ENCODE assay signal across 16 cellular contexts in the genomic region with DNA sequence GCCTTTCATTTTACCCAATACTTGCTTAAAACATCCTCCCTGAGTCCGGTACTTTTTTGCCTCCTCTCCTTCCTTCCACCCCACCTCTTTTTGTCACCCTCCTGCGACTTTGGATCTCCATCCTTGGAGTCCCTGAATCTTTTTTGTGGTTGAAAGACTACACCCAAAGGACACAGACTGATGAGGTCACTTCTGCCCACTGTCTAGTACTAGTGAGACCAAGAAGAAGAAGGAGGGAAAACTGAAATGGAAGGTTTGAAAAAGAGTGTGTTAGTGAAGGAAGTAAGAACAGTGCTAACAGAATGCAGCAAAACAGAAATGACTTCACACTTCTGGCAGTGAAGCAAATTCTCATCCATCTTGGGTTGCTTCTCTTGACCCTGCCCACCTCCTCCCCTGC. TPM values are rescaled to one million over a fixed set of nuclear protein-coding genes. Genes with fewer than 3 reads are reported as not detected.
A peak's percentile ranks its signal among the peaks of the same experiment; 100 is the strongest.
DNase-seq lines count a peak whose midpoint lies in the region; ATAC-seq and TF ChIP-seq lines count a peak whose summit lies in the region.
"Had no signal": no experiment of that assay in that cellular context is flagged by ENCODE, and none has a peak within 500 bp of the region (broad histone marks: within the 10 kb centered on the region; RNA-seq: fewer than 3 reads in every experiment).

No MANE protein-coding gene starts in this region.

- DNase-seq in Right ventricle myocardium inferior (ENCODE audit: missing footprints) (no peak), cardiac septum (ENCODE audit: low spot score) (no peak), colonic mucosa (no peak), neural crest cell (ENCODE audit: low read depth, low spot score) (no peak), NCI-H82 treated with DMSO at 0.1 percent for 48 hours (lab: John Stamatoyannopoulos, UW; ENCODE audit: unreplicated experiment) (no peak)
- DNase-seq: activated naive CD4-positive, alpha-beta T cell treated with anti-CD3 and anti-CD28 coated beads, Interleukin-2, amount 50 U/mL, for 16 hours; DMS 273 treated with DMSO at 0.1 percent for 48 hours; HCEC 1CT; heart right ventricle; NCI-H2171 treated with DMSO at 0.1 percent for 48 hours had no signal

- H3K9ac ChIP-seq in colonic mucosa (ENCODE audit: low read depth in 2 of 2, low read length in 2 of 2) = peak overlapping the region; percentile 36 to 45

- TF ChIP-seq CTCF in colonic mucosa (IDR thresholded peaks at IDR 0.05) (no peak), neural crest cell (conservative IDR thresholded peaks at IDR 0.05) (no peak)

- no peaks in the 10 kb centered on the region for H3K27me3 ChIP-seq in colonic mucosa
- H3K27me3 ChIP-seq: heart right ventricle had no signal

- H3K36me3 Mint-ChIP-seq in neural crest cell (ENCODE audit: low read depth) = peaks cover 5% of the 10 kb centered on the region

- 85% methylated on average over 2 of the region's 2 CpGs for WGBS in urinary bladder

- peak overlapping the region; percentile 56 for H3K4me3 Mint-ChIP-seq in neural crest cell
- H3K4me3 Mint-ChIP-seq: central memory CD8-positive, alpha-beta T cell had no signal

- peak overlapping the region; percentile 71 for H3K27ac ChIP-seq in colonic mucosa
- peak overlapping the region; percentile 16 for H3K27ac ChIP-seq in urinary bladder (ENCODE audit: low read depth)
- H3K27ac ChIP-seq: VCaP had no signal

- peaks cover 51% of the 10 kb centered on the region for H3K4me1 Mint-ChIP-seq in neural crest cell
- H3K4me1 Mint-ChIP-seq: central memory CD8-positive, alpha-beta T cell had no signal

- no peaks in the 10 kb centered on the region for H3K36me3 ChIP-seq in colonic mucosa
- H3K36me3 ChIP-seq in urinary bladder (ENCODE audit: insufficient read depth) = no peaks in the 10 kb centered on the region

- no peaks in the 10 kb centered on the region for H3K9me3 Mint-ChIP-seq in neural crest cell
- H3K9me3 Mint-ChIP-seq: central memory CD8-positive, alpha-beta T cell had no signal

- no peaks in the 10 kb centered on the region for H3K9me3 ChIP-seq in colonic mucosa
- H3K9me3 ChIP-seq: heart right ventricle had no signal

- H3K4me1 ChIP-seq in colonic mucosa (peaks cover 11% of the 10 kb centered on the region), urinary bladder (ENCODE audit: insufficient read depth) (no peaks in the 10 kb centered on the region)

- no peak overlapping the region for H3K4me3 ChIP-seq in colonic mucosa
- H3K4me3 ChIP-seq in urinary bladder (ENCODE audit: low read depth, low read length) = no peak overlapping the region
- H3K4me3 ChIP-seq: heart right ventricle, smooth muscle cell had no signal

- intact Hi-C loops in Right ventricle myocardium inferior (cut with DNase I) (no loop called here), cardiac septum (cut with DNase I) (no loop called here), colonic mucosa (cut with DNase I) (no loop called here)

- ATAC-seq in Right ventricle myocardium inferior (peak; percentile 4), HG02759 (IDR thresholded peaks at IDR 0.05; ENCODE audit: unreplicated experiment) (no peak), GM18520 (IDR thresholded peaks at IDR 0.05; ENCODE audit: unreplicated experiment) (no peak)

- no peaks in the 10 kb centered on the region for H3K27me3 Mint-ChIP-seq in neural crest cell (ENCODE audit: low read depth)

- H3K27ac Mint-ChIP-seq in neural crest cell (ENCODE audit: unreplicated experiment) = peak overlapping the region; percentile 66

RNA-seq across cellular contexts. Expression of a gene that starts 6.6 kb away (rescaled TPM):
- 2.0 TPM for total RNA-seq in Right ventricle myocardium inferior
- total RNA-seq in cardiac septum = 3.2 TPM
- 100 to 1,000 TPM in 1 of 2 donors, 10 to 100 TPM in 1; 43.1 to 108 TPM for total RNA-seq in colonic mucosa
- total RNA-seq in neural crest cell = 38.3 and 39.4 TPM in 2 replicates
- 18.3 TPM for total RNA-seq in urinary bladder
- polyA plus RNA-seq in urinary bladder = 4.3 TPM
